In the genomic region with DNA sequence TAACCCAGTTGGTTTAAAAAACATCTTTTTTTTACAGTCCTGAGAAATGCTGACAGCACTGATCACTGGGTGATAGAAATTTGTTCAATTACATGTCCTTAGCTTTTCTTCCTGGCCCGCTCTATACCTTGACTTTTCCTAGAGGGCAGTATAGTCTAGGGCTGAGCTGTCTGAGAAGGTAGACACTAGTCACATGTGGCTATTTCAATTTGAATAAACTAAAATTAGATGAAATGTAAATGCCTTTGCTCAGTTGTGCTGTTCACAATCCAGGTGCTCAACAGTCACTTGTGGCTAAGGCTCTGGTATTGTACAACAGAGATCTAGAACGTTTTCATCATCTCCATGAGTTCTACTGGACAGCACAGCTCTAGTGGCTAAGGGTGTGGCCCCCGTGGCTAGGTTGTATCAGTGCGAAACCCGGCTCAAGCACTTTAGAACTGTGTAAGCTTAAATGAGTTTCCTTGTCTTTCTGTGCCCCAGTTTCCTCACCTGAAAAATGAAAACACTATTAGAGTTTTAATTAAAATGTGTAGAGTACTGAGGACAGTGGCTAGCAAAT, we compare ENCODE assay signal across 7 cellular contexts.
DNase-seq lines count a peak whose midpoint lies in the region; ATAC-seq and TF ChIP-seq lines count a peak whose summit lies in the region.

No MANE protein-coding gene starts in this region.

- RAD21 ChIA-PET in HCT116 (lab: Charles Lee; ENCODE audit: low non-redundant PET in 1 of 2, low total read pairs in 2 of 2, uncharacterized antibody in 2 of 2, unreplicated experiment in 2 of 2) = no interaction called here

- H4K8ac ChIP-seq in mesendoderm (ENCODE audit: low read depth, low read length) = no peak overlapping the region

- H3K4me3 ChIP-seq in HCT116 (replicated peaks in 1 of 2; ENCODE audit: low read depth in 1 of 2, low read length in 2 of 2) (no peak overlapping the region), Karpas-422 (ENCODE audit: low read length) (no peak overlapping the region), mesendoderm (ENCODE audit: low read length) (no peak overlapping the region)

- no TSS peak for BruUV-seq in HCT116 (replicated peaks; lab: Mats Ljungman, UMichigan)

- no peaks in the 10 kb centered on the region for H3K9me3 Mint-ChIP-seq in mesothelial cell of epicardium

- TF ChIP-seq RAD21 in HCT116 (IDR thresholded peaks at IDR 0.05; ENCODE audit: low read depth) = peak; percentile 53

- H3K18ac ChIP-seq in mesendoderm (ENCODE audit: low read length) = no peak overlapping the region

- H3K56ac ChIP-seq in mesendoderm (ENCODE audit: low read length) = no peak overlapping the region

- ATAC-seq in GM18867 (IDR thresholded peaks at IDR 0.05; ENCODE audit: unreplicated experiment) = peak; percentile 97
- ATAC-seq in HCT116 = peak; percentile 79
- ATAC-seq in left colon = no peak
- no peak for ATAC-seq in left ventricle myocardium superior

- TF ChIP-seq CTCF in HCT116 (IDR thresholded peaks at IDR 0.05 in 2 of 3, conservative IDR thresholded peaks at IDR 0.05 in 1 of 3; ENCODE audit: borderline replicate concordance in 1 of 3, insufficient read depth in 1 of 3, low read depth in 2 of 3, low read length in 2 of 3) (peak; percentile 13 to 50 (median 34); a peak in 3 of 6 replicates), mesothelial cell of epicardium (IDR thresholded peaks at IDR 0.05; ENCODE audit: unreplicated experiment) (no peak)

- no peak for TF ChIP-seq POLR2A in HCT116 (IDR thresholded peaks at IDR 0.05; ENCODE audit: borderline replicate concordance, extremely low read depth, insufficient read depth, insufficient read length)

- H3K9ac ChIP-seq in HCT116 (ENCODE audit: low read length) (no peak overlapping the region), Karpas-422 (ENCODE audit: low read length) (no peak overlapping the region), mesendoderm (ENCODE audit: low read length) (no peak overlapping the region)

- no peak overlapping the region for H2BK5ac ChIP-seq in mesendoderm (ENCODE audit: low read length)

- H3K79me2 ChIP-seq in HCT116 (ENCODE audit: insufficient read depth, low read length) = no peaks in the 10 kb centered on the region
- no peaks in the 10 kb centered on the region for H3K79me2 ChIP-seq in Karpas-422 (ENCODE audit: low read length)
- H3K79me2 ChIP-seq in mesendoderm (ENCODE audit: control insufficient read depth, insufficient read depth, low read length) = no peaks in the 10 kb centered on the region

- no peaks in the 10 kb centered on the region for H3K79me1 ChIP-seq in mesendoderm (ENCODE audit: low read length)

- H3K36me3 ChIP-seq in HCT116 (ENCODE audit: control insufficient read depth in 1 of 2, insufficient read depth in 2 of 2, low read length in 2 of 2) (no peaks in the 10 kb centered on the region), Karpas-422 (ENCODE audit: insufficient read depth, low read length) (no peaks in the 10 kb centered on the region), mesendoderm (ENCODE audit: control insufficient read depth, insufficient read depth, low read length) (no peaks in the 10 kb centered on the region)

- POLR2A ChIA-PET in HCT116 (lab: Charles Lee) = no interaction called here

- WGBS in mesendoderm (ENCODE audit: extremely low coverage, insufficient coverage, low lambda C conversion rate) = no CpG with 5 or more reads among the region's 5 CpGs

- H2AFZ ChIP-seq in HCT116 (ENCODE audit: low read depth, low read length, poor library complexity, severe bottlenecking) (no peak overlapping the region), Karpas-422 (ENCODE audit: low read length) (no peak overlapping the region)

- no peak for DNase-seq in HCT116 (ENCODE audit: low read depth, low spot score)
- peak; percentile 68 for DNase-seq in Karpas-422
- peak; percentile 47 for DNase-seq in mesendoderm
- DNase-seq in mesothelial cell of epicardium (ENCODE audit: low spot score in 2 of 2, unreplicated experiment in 2 of 2) = no peak
- no peak for DNase-seq in left colon
- DNase-seq in left ventricle myocardium superior = no peak

- H3K27me3 Mint-ChIP-seq in mesothelial cell of epicardium (ENCODE audit: low read depth) = peaks cover 4% of the 10 kb centered on the region

- H3K4me1 ChIP-seq in HCT116 (ENCODE audit: control insufficient read depth in 1 of 2, insufficient read depth in 2 of 2, low read length in 2 of 2) (no peaks in the 10 kb centered on the region), Karpas-422 (ENCODE audit: low read length) (peaks cover 8% of the 10 kb centered on the region), mesendoderm (ENCODE audit: control insufficient read depth, low read depth, low read length) (no peaks in the 10 kb centered on the region)

- H2BK15ac ChIP-seq in mesendoderm (replicated peaks; ENCODE audit: low read depth) = no peak overlapping the region

- H2AK5ac ChIP-seq in mesendoderm (ENCODE audit: low read length) = no peak overlapping the region

- no peaks in the 10 kb centered on the region for H3K36me3 Mint-ChIP-seq in mesothelial cell of epicardium

- H3K4me3 Mint-ChIP-seq in mesothelial cell of epicardium = no peak overlapping the region

- H3K27ac ChIP-seq in HCT116 (ENCODE audit: low read depth, low read length) = no peak overlapping the region
- H3K27ac ChIP-seq in Karpas-422 (ENCODE audit: low read length) = no peak overlapping the region
- no peak overlapping the region for H3K27ac ChIP-seq in mesendoderm (ENCODE audit: low read depth, low read length)

- H4K20me1 ChIP-seq in HCT116 (ENCODE audit: insufficient read depth) = no peaks in the 10 kb centered on the region
- no peaks in the 10 kb centered on the region for H4K20me1 ChIP-seq in Karpas-422 (ENCODE audit: insufficient read depth, low read depth, low read length)

- H3K4me2 ChIP-seq in HCT116 (ENCODE audit: low read length) (no peak overlapping the region), Karpas-422 (ENCODE audit: low read depth, low read length, poor library complexity, severe bottlenecking) (peak overlapping the region; percentile 48), mesendoderm (ENCODE audit: low read length) (no peak overlapping the region)

- H3K27me3 ChIP-seq in HCT116 (ENCODE audit: insufficient read depth, low read length) = no peaks in the 10 kb centered on the region
- H3K27me3 ChIP-seq in Karpas-422 (ENCODE audit: low read length) = no peaks in the 10 kb centered on the region
- no peaks in the 10 kb centered on the region for H3K27me3 ChIP-seq in mesendoderm (ENCODE audit: insufficient read depth, low read length, poor library complexity)

- no peak overlapping the region for H3K4ac ChIP-seq in mesendoderm (ENCODE audit: low read depth, low read length)

- no peaks in the 10 kb centered on the region for H3K9me3 ChIP-seq in HCT116 (ENCODE audit: control insufficient read depth in 1 of 2, insufficient read depth in 1 of 2, low read depth in 1 of 2, low read length in 2 of 2)
- no peaks in the 10 kb centered on the region for H3K9me3 ChIP-seq in Karpas-422 (ENCODE audit: low read length)

- H2BK120ac ChIP-seq in mesendoderm (ENCODE audit: low read depth, low read length) = no peak overlapping the region

- no peak overlapping the region for H4K5ac ChIP-seq in mesendoderm (ENCODE audit: low read length)

- no peaks in the 10 kb centered on the region for H3K4me1 Mint-ChIP-seq in mesothelial cell of epicardium

- intact Hi-C loops in HCT116 (cut with micrococcal nuclease) (no loop called here), left colon (cut with DNase I, micrococcal nuclease) (no loop called here), left ventricle myocardium superior (cut with micrococcal nuclease) (no loop called here)

- H3K9me2 ChIP-seq in HCT116 (ENCODE audit: insufficient read depth) (no peaks in the 10 kb centered on the region), Karpas-422 (replicated peaks; ENCODE audit: insufficient read depth, low read length) (no peaks in the 10 kb centered on the region)

- H3K27ac Mint-ChIP-seq in mesothelial cell of epicardium = no peak overlapping the region

- no peak overlapping the region for H3K23ac ChIP-seq in mesendoderm (ENCODE audit: low read length)

- CTCF ChIA-PET in HCT116 (lab: Charles Lee) = interaction anchor here (1.0 kb wide), 1 partner anchor 387 kb away, joined by 3 read pairs; no protein-coding TSS in a partner anchor

TF ChIP-seq in HCT116, 20 proteins besides CTCF, POLR2A, EP300 and RAD21 (continues in another document):
- TF ChIP-seq REST (IDR thresholded peaks at IDR 0.05; ENCODE audit: low read depth) = no peak
- TF ChIP-seq YY1 (IDR thresholded peaks at IDR 0.05; ENCODE audit: extremely low read depth, insufficient replicate concordance, low read depth, low read length) = no peak
- no peak for TF ChIP-seq EZH2 (IDR thresholded peaks at IDR 0.05)
- TF ChIP-seq EGR1 (IDR thresholded peaks at IDR 0.05; ENCODE audit: low read depth) = no peak
- no peak for TF ChIP-seq FOSL1 (IDR thresholded peaks at IDR 0.05; ENCODE audit: low read depth)
- no peak for TF ChIP-seq ZNF274 (IDR thresholded peaks at IDR 0.05; ENCODE audit: low read depth, low read length)
- TF ChIP-seq, protein P1, sequence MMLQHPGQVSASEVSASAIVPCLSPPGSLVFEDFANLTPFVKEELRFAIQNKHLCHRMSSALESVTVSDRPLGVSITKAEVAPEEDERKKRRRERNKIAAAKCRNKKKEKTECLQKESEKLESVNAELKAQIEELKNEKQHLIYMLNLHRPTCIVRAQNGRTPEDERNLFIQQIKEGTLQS (IDR thresholded peaks at IDR 0.05) = no peak
- TF ChIP-seq EZH2phosphoT487 (IDR thresholded peaks at IDR 0.05; ENCODE audit: borderline replicate concordance) = no peak

Comparison
In these comparisons a context has a peak if more than half of its experiments do, and no peak if none do; other contexts are left out.
1. ATAC-seq: peak in GM18867 (single experiment) and HCT116 (single experiment); none in left colon (single experiment) and left ventricle myocardium superior (single experiment).
2. DNase-seq: peak in Karpas-422 (single experiment) and mesendoderm (single experiment); none in HCT116 (single experiment), mesothelial cell of epicardium (0 of 2), left colon (0 of 2) and left ventricle myocardium superior (single experiment).